1 cellular context compared by ENCODE assay signal in the genomic region with DNA sequence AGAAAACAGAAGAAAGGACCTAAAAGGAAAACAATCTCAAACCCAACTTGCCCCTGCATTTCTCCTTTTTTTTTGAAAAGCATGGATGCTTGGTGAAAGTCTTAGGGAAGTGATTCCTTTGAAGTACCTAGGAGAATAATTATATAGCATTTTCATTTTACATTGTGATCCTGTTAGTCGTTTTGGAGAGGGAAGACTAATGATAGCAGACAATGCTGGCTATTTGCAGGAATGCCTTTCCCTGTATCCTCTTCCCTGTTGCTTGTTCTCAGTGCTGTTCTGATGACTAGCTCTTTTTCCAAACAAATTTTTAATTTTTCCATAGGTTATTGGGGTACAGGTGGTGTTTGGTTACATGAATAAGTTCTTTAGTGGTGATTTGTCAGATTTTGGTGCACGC.
TF ChIP-seq lines count a peak whose summit lies in the region.

No MANE protein-coding gene starts in this region.

TF ChIP-seq in WTC11, 78 proteins besides CTCF, POLR2A, EP300 and RAD21 (continued from another document):
- TF ChIP-seq, protein P1, sequence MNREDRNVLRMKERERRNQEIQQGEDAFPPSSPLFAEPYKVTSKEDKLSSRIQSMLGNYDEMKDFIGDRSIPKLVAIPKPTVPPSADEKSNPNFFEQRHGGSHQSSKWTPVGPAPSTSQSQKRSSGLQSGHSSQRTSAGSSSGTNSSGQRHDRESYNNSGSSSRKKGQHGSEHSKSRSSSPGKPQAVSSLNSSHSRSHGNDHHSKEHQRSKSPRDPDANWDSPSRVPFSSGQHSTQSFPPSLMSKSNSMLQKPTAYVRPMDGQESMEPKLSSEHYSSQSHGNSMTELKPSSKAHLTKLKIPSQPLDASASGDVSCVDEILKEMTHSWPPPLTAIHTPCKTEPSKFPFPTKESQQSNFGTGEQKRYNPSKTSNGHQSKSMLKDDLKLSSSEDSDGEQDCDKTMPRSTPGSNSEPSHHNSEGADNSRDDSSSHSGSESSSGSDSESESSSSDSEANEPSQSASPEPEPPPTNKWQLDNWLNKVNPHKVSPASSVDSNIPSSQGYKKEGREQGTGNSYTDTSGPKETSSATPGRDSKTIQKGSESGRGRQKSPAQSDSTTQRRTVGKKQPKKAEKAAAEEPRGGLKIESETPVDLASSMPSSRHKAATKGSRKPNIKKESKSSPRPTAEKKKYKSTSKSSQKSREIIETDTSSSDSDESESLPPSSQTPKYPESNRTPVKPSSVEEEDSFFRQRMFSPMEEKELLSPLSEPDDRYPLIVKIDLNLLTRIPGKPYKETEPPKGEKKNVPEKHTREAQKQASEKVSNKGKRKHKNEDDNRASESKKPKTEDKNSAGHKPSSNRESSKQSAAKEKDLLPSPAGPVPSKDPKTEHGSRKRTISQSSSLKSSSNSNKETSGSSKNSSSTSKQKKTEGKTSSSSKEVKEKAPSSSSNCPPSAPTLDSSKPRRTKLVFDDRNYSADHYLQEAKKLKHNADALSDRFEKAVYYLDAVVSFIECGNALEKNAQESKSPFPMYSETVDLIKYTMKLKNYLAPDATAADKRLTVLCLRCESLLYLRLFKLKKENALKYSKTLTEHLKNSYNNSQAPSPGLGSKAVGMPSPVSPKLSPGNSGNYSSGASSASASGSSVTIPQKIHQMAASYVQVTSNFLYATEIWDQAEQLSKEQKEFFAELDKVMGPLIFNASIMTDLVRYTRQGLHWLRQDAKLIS (CRISPR knock-in tag; IDR thresholded peaks at IDR 0.05; ENCODE audit: borderline replicate concordance) = no peak
